ENCODE assay signal across 31 cellular contexts in genomic region chr12:28065374-28065773, GRCh38.
DNase-seq lines count a peak whose midpoint lies in the region; ATAC-seq and TF ChIP-seq lines count a peak whose summit lies in the region.
"Had no signal": no experiment of that assay in that cellular context is flagged by ENCODE, and none has a peak within 500 bp of the region (broad histone marks: within the 10 kb centered on the region; RNA-seq: fewer than 3 reads in every experiment).

No MANE protein-coding gene starts in this region.

- intact Hi-C loops in ascending aorta (cut with DNase I), result loop anchor here (2.0 to 5.0 kb wide), 2 partner anchors 107 to 125 kb away; partner anchors contain the start of gene CCDC91

- H3K4me1 ChIP-seq in ascending aorta, result peaks cover 0 to 5% of the 10 kb centered on the region in 2 donors
- H3K4me1 ChIP-seq: A549, sigmoid colon had no signal

- no peaks in the 10 kb centered on the region for H3K9me3 Mint-ChIP-seq in activated T-cell treated with anti-CD3 and anti-CD28 coated beads, Interleukin-2, amount 50 U/mL, for 24 hours
- H3K9me3 Mint-ChIP-seq: CD8-positive, alpha-beta memory T cell had no signal

- peak overlapping the region; percentile 49 to 74 for H3K27ac ChIP-seq in ascending aorta
- H3K27ac ChIP-seq: A549, sigmoid colon, SJCRH30, testis, vagina had no signal

- peak overlapping the region in 1 of 2 donors; percentile 12 for H3K4me3 ChIP-seq in ascending aorta
- H3K4me3 ChIP-seq: A549, K562, sigmoid colon, SJCRH30, testis, vagina had no signal

- H3K27me3 Mint-ChIP-seq in activated T-cell treated with anti-CD3 and anti-CD28 coated beads, Interleukin-2, amount 50 U/mL, for 24 hours, result peaks cover 5% of the 10 kb centered on the region

- H3K27me3 ChIP-seq in ascending aorta, result no peaks in the 10 kb centered on the region
- H3K27me3 ChIP-seq: sigmoid colon, SJCRH30, testis, vagina had no signal

- no peak for DNase-seq in activated T-cell treated with anti-CD3 and anti-CD28 coated beads, Interleukin-2, amount 50 U/mL, for 24 hours
- no peak for DNase-seq in activated T-cell treated with anti-CD3 and anti-CD28 coated beads for 4 hours
- no peak for DNase-seq in ascending aorta (ENCODE audit: low spot score in 2 of 2)
- no peak for DNase-seq in stimulated activated naive CD8-positive, alpha-beta T cell treated with anti-CD3 and anti-CD28 coated beads, Interleukin-15, Interleukin-2, amounts not matched to agents 100 U/mL and 50 U/mL, for 24 hours
- no peak for DNase-seq in GM20000 (ENCODE audit: low spot score)
- DNase-seq: activated CD4-positive, alpha-beta T cell treated with anti-CD3 and anti-CD28 coated beads, Interleukin-2, amount 50 U/mL, for 48 hours; AML-193; CD8-positive, alpha-beta memory T cell; central memory CD4-positive, alpha-beta T cell; DMS 273 treated with DMSO at 0.1 percent for 48 hours; EL; hypothalamus; immature natural killer cell; mesendoderm; NCI-H1105 treated with DMSO at 0.1 percent for 48 hours; NCI-H2029 treated with DMSO at 0.1 percent for 48 hours; NCI-H345; posterior cingulate gyrus; sigmoid colon; SJCRH30; stimulated activated CD4-positive, alpha-beta T cell treated with anti-CD3 and anti-CD28 coated beads, Interleukin-4, amount 100 ng/mL, for 4 hours; stimulated activated naive CD4-positive, alpha-beta T cell; testis had no signal

- no peak overlapping the region for H3K4me3 Mint-ChIP-seq in activated T-cell treated with anti-CD3 and anti-CD28 coated beads, Interleukin-2, amount 50 U/mL, for 24 hours
- H3K4me3 Mint-ChIP-seq: activated naive CD8-positive, alpha-beta T cell; CD8-positive, alpha-beta memory T cell; immature natural killer cell had no signal

- peaks cover 0 to 1% of the 10 kb centered on the region in 2 donors for H3K9me3 ChIP-seq in ascending aorta
- H3K9me3 ChIP-seq: A549, sigmoid colon, SJCRH30, testis, vagina had no signal

- ATAC-seq in GM21423 (IDR thresholded peaks at IDR 0.05; ENCODE audit: unreplicated experiment) (peak; percentile 51), esophagus mucosa (no peak), GM19397 (IDR thresholded peaks at IDR 0.05; ENCODE audit: unreplicated experiment) (no peak)
- ATAC-seq in stimulated activated naive CD8-positive, alpha-beta T cell treated with anti-CD3 and anti-CD28 coated beads, Interleukin-15, Interleukin-2, amounts not matched to agents 100 U/mL and 50 U/mL, for 24 hours, result peak; percentile 59
- ATAC-seq: A549, K562, left lobe of liver had no signal

- H3K36me3 Mint-ChIP-seq in activated T-cell treated with anti-CD3 and anti-CD28 coated beads, Interleukin-2, amount 50 U/mL, for 24 hours (ENCODE audit: low read depth), result no peaks in the 10 kb centered on the region

- TF ChIP-seq CTCF in ascending aorta (IDR thresholded peaks at IDR 0.05) (no peak), GM20000 (IDR thresholded peaks at IDR 0.05; ENCODE audit: extremely low read depth, missing control alignments) (no peak)

- peak overlapping the region; percentile 9 for H3K27ac Mint-ChIP-seq in activated T-cell treated with anti-CD3 and anti-CD28 coated beads, Interleukin-2, amount 50 U/mL, for 24 hours
- H3K27ac Mint-ChIP-seq: activated naive CD8-positive, alpha-beta T cell; CD8-positive, alpha-beta memory T cell; immature natural killer cell had no signal

- H3K4me1 Mint-ChIP-seq in activated T-cell treated with anti-CD3 and anti-CD28 coated beads, Interleukin-2, amount 50 U/mL, for 24 hours (ENCODE audit: low read depth), result peaks cover 23% of the 10 kb centered on the region
- H3K4me1 Mint-ChIP-seq: CD8-positive, alpha-beta memory T cell; immature natural killer cell had no signal

- H3K36me3 ChIP-seq in ascending aorta, result no peaks in the 10 kb centered on the region
- H3K36me3 ChIP-seq: sigmoid colon, SJCRH30, vagina had no signal

Comparison
In these comparisons a context has a peak if more than half of its experiments do, and no peak if none do; other contexts are left out.
1. ATAC-seq: peak in GM21423 (single experiment) and stimulated activated naive CD8-positive, alpha-beta T cell treated with anti-CD3 and anti-CD28 coated beads, Interleukin-15, Interleukin-2, amounts not matched to agents 100 U/mL and 50 U/mL, for 24 hours (single experiment); none in esophagus mucosa (single experiment) and GM19397 (single experiment).